ENCODE assay signal across 15 cellular contexts in the genomic region with DNA sequence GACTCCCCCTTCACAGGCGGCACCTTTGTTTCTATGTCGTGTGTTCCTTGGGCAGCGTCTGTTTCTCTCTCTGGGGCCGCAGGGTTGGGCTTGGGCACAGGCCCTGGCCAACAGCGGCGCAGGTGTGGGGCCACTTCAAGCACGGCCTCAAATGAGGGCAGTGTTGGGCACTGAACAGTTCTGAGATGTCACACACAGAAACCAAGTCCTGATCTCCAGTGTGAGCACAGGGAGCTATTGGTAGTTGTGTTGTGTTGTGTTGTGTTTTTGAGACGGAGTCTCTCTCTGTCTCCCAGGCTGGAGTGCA. TPM values are rescaled to one million over a fixed set of nuclear protein-coding genes. Genes with fewer than 3 reads are reported as not detected.
DNase-seq lines count a peak whose midpoint lies in the region; ATAC-seq and TF ChIP-seq lines count a peak whose summit lies in the region.
"Had no signal": no experiment of that assay in that cellular context is flagged by ENCODE, and none has a peak within 500 bp of the region (broad histone marks: within the 10 kb centered on the region; RNA-seq: fewer than 3 reads in every experiment).

No MANE protein-coding gene starts in this region.

- H3K4me3 Mint-ChIP-seq in stimulated activated naive CD8-positive, alpha-beta T cell treated with anti-CD3 and anti-CD28 coated beads, Interleukin-15, Interleukin-2, amounts not matched to agents 100 ng/mL and 50 ng/mL, for 24 hours: no peak overlapping the region
- H3K4me3 Mint-ChIP-seq in neural crest cell: no peak overlapping the region

- no peak overlapping the region for H3K4me3 ChIP-seq in effector memory CD4-positive, alpha-beta T cell (ENCODE audit: insufficient read depth, low read depth, low read length, poor library complexity, severe bottlenecking)
- H3K4me3 ChIP-seq in osteoblast (ENCODE audit: insufficient read depth, low read length) (no peak overlapping the region), WERI-Rb-1 (ENCODE audit: low read depth, low read length) (no peak overlapping the region)
- H3K4me3 ChIP-seq: tibial artery had no signal

- peaks cover 98% of the 10 kb centered on the region for H3K79me2 ChIP-seq in osteoblast (ENCODE audit: insufficient read depth, low read length)

- peak overlapping the region; percentile 30 for H3K27ac ChIP-seq in effector memory CD4-positive, alpha-beta T cell (ENCODE audit: insufficient read depth, low read length, poor library complexity, severe bottlenecking)
- H3K27ac ChIP-seq in osteoblast (ENCODE audit: low read depth, low read length) (no peak overlapping the region), WERI-Rb-1 (no peak overlapping the region)
- H3K27ac ChIP-seq: tibial artery, VCaP had no signal

- H3K27ac Mint-ChIP-seq in stimulated activated naive CD8-positive, alpha-beta T cell treated with anti-CD3 and anti-CD28 coated beads, Interleukin-15, Interleukin-2, amounts not matched to agents 100 ng/mL and 50 ng/mL, for 24 hours: peak overlapping the region; percentile 52
- peak overlapping the region; percentile 50 for H3K27ac Mint-ChIP-seq in neural crest cell (ENCODE audit: unreplicated experiment)

- H3K4me1 Mint-ChIP-seq in stimulated activated naive CD8-positive, alpha-beta T cell treated with anti-CD3 and anti-CD28 coated beads, Interleukin-15, Interleukin-2, amounts not matched to agents 100 ng/mL and 50 ng/mL, for 24 hours (ENCODE audit: low read depth): peaks cover 94% of the 10 kb centered on the region
- peaks cover 28% of the 10 kb centered on the region for H3K4me1 Mint-ChIP-seq in neural crest cell

- no peak for DNase-seq in stimulated activated naive CD8-positive, alpha-beta T cell treated with anti-CD3 and anti-CD28 coated beads, Interleukin-15, Interleukin-2, amounts not matched to agents 100 U/mL and 50 U/mL, for 24 hours
- DNase-seq in effector memory CD4-positive, alpha-beta T cell: no peak
- DNase-seq in neural crest cell (ENCODE audit: low read depth, low spot score) (no peak), osteoblast (ENCODE audit: insufficient read length, low spot score, missing footprints) (no peak), WERI-Rb-1 (no peak)
- DNase-seq in activated T-cell treated with anti-CD3 and anti-CD28 coated beads, Interleukin-2, amount 50 U/mL, for 1 hour: no peak
- DNase-seq: cortex of kidney, kidney glomerular epithelial cell, NCI-H146, OCI-M1, tibial artery had no signal

- H3K27me3 Mint-ChIP-seq in stimulated activated naive CD8-positive, alpha-beta T cell treated with anti-CD3 and anti-CD28 coated beads, Interleukin-15, Interleukin-2, amounts not matched to agents 100 ng/mL and 50 ng/mL, for 24 hours: no peaks in the 10 kb centered on the region
- no peaks in the 10 kb centered on the region for H3K27me3 Mint-ChIP-seq in neural crest cell (ENCODE audit: low read depth)

- H3K4me2 ChIP-seq in osteoblast (ENCODE audit: insufficient read depth, low read length): no peak overlapping the region

- ATAC-seq in stimulated activated naive CD8-positive, alpha-beta T cell treated with anti-CD3 and anti-CD28 coated beads, Interleukin-15, Interleukin-2, amounts not matched to agents 100 U/mL and 50 U/mL, for 24 hours: no peak
- ATAC-seq in HG03457 (IDR thresholded peaks at IDR 0.05; ENCODE audit: unreplicated experiment): no peak
- ATAC-seq: SK-N-SH treated with all-trans-retinoic acid at 6 μM for 48 hours had no signal

- H4K20me1 ChIP-seq in osteoblast (ENCODE audit: insufficient read depth, low read length): peaks cover 62% of the 10 kb centered on the region

- no peaks in the 10 kb centered on the region for H3K9me3 ChIP-seq in effector memory CD4-positive, alpha-beta T cell (ENCODE audit: control insufficient read depth, low read length)
- H3K9me3 ChIP-seq in osteoblast (ENCODE audit: low read depth, low read length) (no peaks in the 10 kb centered on the region), WERI-Rb-1 (ENCODE audit: severe bottlenecking) (no peaks in the 10 kb centered on the region)
- H3K9me3 ChIP-seq: tibial artery had no signal

- no peaks in the 10 kb centered on the region for H3K27me3 ChIP-seq in effector memory CD4-positive, alpha-beta T cell (replicated peaks; ENCODE audit: control insufficient read depth, insufficient read depth, low read length, poor library complexity, severe bottlenecking)
- H3K27me3 ChIP-seq in osteoblast (ENCODE audit: insufficient read depth, low read length) (no peaks in the 10 kb centered on the region), WERI-Rb-1 (ENCODE audit: insufficient read depth, low read depth, severe bottlenecking) (no peaks in the 10 kb centered on the region)
- H3K27me3 ChIP-seq: tibial artery had no signal

- H2AFZ ChIP-seq in osteoblast (ENCODE audit: low read length): no peak overlapping the region

- no peak for TF ChIP-seq CTCF in neural crest cell (conservative IDR thresholded peaks at IDR 0.05)
- no peak for TF ChIP-seq CTCF in osteoblast (IDR thresholded peaks at IDR 0.05; ENCODE audit: extremely low read depth, low read depth, low read length)
- TF ChIP-seq CTCF in WERI-Rb-1 (IDR thresholded peaks at IDR 0.05; ENCODE audit: low read depth, low read length): no peak

- peaks cover 50% of the 10 kb centered on the region for H3K4me1 ChIP-seq in effector memory CD4-positive, alpha-beta T cell (ENCODE audit: control insufficient read depth, insufficient read depth, low read length, poor library complexity, severe bottlenecking)
- peaks cover 9% of the 10 kb centered on the region for H3K4me1 ChIP-seq in osteoblast (ENCODE audit: insufficient read depth, low read length)

- H3K36me3 ChIP-seq in effector memory CD4-positive, alpha-beta T cell (ENCODE audit: control insufficient read depth, insufficient read depth, low read length): no peaks in the 10 kb centered on the region
- H3K36me3 ChIP-seq in osteoblast (ENCODE audit: insufficient read depth, low read length) (no peaks in the 10 kb centered on the region), WERI-Rb-1 (no peaks in the 10 kb centered on the region; the same call in none of the 2 replicates)
- H3K36me3 ChIP-seq: tibial artery had no signal

- peaks cover 29% of the 10 kb centered on the region for H3K36me3 Mint-ChIP-seq in stimulated activated naive CD8-positive, alpha-beta T cell treated with anti-CD3 and anti-CD28 coated beads, Interleukin-15, Interleukin-2, amounts not matched to agents 100 ng/mL and 50 ng/mL, for 24 hours (ENCODE audit: low read depth)
- no peaks in the 10 kb centered on the region for H3K36me3 Mint-ChIP-seq in neural crest cell (ENCODE audit: low read depth)

- H3K9me3 Mint-ChIP-seq in stimulated activated naive CD8-positive, alpha-beta T cell treated with anti-CD3 and anti-CD28 coated beads, Interleukin-15, Interleukin-2, amounts not matched to agents 100 ng/mL and 50 ng/mL, for 24 hours: peaks cover 3% of the 10 kb centered on the region
- no peaks in the 10 kb centered on the region for H3K9me3 Mint-ChIP-seq in neural crest cell

RNA-seq across cellular contexts. Expression of a gene that starts 42.7 kb away (rescaled TPM):
- total RNA-seq in neural crest cell: 150 and 158 TPM in 2 replicates
- 48.6 and 48.9 TPM in 2 replicates for total RNA-seq in osteoblast
